Comparison of ENCODE assay signal across 8 cellular contexts in genomic region chr19:14555918-14556661, GRCh38. TPM values are rescaled to one million over a fixed set of nuclear protein-coding genes. Genes with fewer than 3 reads are reported as not detected.
DNase-seq lines count a peak whose midpoint lies in the region; ATAC-seq, FAIRE-seq and TF ChIP-seq lines count a peak whose summit lies in the region.

No MANE protein-coding gene starts in this region.

- peak; percentile 5 for FAIRE-seq in GM12892 (lab: Jason Lieb, UNC)

- ATAC-seq in psoas muscle (no peak), GM21619 (IDR thresholded peaks at IDR 0.05; ENCODE audit: unreplicated experiment) (no peak)

- no peak for TF ChIP-seq POLR2A in GM12892 (IDR thresholded peaks at IDR 0.05; ENCODE audit: low read depth, low read length)

- peak overlapping the region; percentile 10 for H3K27ac Mint-ChIP-seq in dendritic cell treated with granulocyte-macrophage colony-stimulating factor and Interleukin-4, amounts not matched to agents 40 ng/mL and 50 ng/mL, for 4 days

- peaks cover 56% of the 10 kb centered on the region for H3K36me3 Mint-ChIP-seq in dendritic cell treated with granulocyte-macrophage colony-stimulating factor and Interleukin-4, amounts not matched to agents 40 ng/mL and 50 ng/mL, for 4 days (ENCODE audit: low read depth)

- no peaks in the 10 kb centered on the region for H3K9me2 ChIP-seq in OCI-LY7 (ENCODE audit: insufficient read depth, low read length)

- H3K36me3 ChIP-seq in OCI-LY7 (ENCODE audit: insufficient read depth, low read length) = peaks cover 4% of the 10 kb centered on the region; the same call in 1 of the 2 replicates
- peaks cover 0 to 10% of the 10 kb centered on the region in 2 donors for H3K36me3 ChIP-seq in psoas muscle (ENCODE audit: insufficient read depth in 1 of 2, low read depth in 1 of 2)

- no peaks in the 10 kb centered on the region for H3K27me3 Mint-ChIP-seq in dendritic cell treated with granulocyte-macrophage colony-stimulating factor and Interleukin-4, amounts not matched to agents 40 ng/mL and 50 ng/mL, for 4 days

- DNase-seq in GM12892 (ENCODE audit: insufficient read length) = no peak
- no peak for DNase-seq in OCI-LY7 (ENCODE audit: low spot score)
- DNase-seq in psoas muscle = no peak
- DNase-seq in NCI-H82 (lab: John Stamatoyannopoulos, UW) = no peak
- no peak for DNase-seq in NCI-H524 (lab: John Stamatoyannopoulos, UW)
- DNase-seq in germinal center (ENCODE audit: low spot score) = no peak

- 73 to 87% (median 80%) methylated on average over 12 of the region's 12 CpGs for WGBS in psoas muscle, 3 donors

- POLR2A ChIA-PET in OCI-LY7 (lab: Charles Lee) = interaction anchor here (1.3 kb wide), 1 partner anchor 133 kb away, joined by 3 read pairs; no protein-coding TSS in a partner anchor

- H3K9me3 ChIP-seq in OCI-LY7 (ENCODE audit: low read length) (no peaks in the 10 kb centered on the region), psoas muscle (no peaks in the 10 kb centered on the region)

- H3K4me3 Mint-ChIP-seq in dendritic cell treated with granulocyte-macrophage colony-stimulating factor and Interleukin-4, amounts not matched to agents 40 ng/mL and 50 ng/mL, for 4 days = no peak overlapping the region

- H3K4me2 ChIP-seq in OCI-LY7 (ENCODE audit: low read length) = peak overlapping the region; percentile 33; the same call in 1 of the 2 replicates

- H3K27ac ChIP-seq in OCI-LY7 (ENCODE audit: low read depth, low read length, poor library complexity, severe bottlenecking) = no peak overlapping the region
- peak overlapping the region; percentile 96 for H3K27ac ChIP-seq in psoas muscle

- TF ChIP-seq CTCF in OCI-LY7 (conservative IDR thresholded peaks at IDR 0.05; ENCODE audit: low read length) (no peak), psoas muscle (IDR thresholded peaks at IDR 0.05) (no peak)

- H3K4me1 ChIP-seq in OCI-LY7 (ENCODE audit: insufficient read depth, low read length, poor library complexity, severe bottlenecking) (peaks cover 39% of the 10 kb centered on the region), psoas muscle (peaks cover 57% of the 10 kb centered on the region)

- no peaks in the 10 kb centered on the region for H3K27me3 ChIP-seq in psoas muscle (ENCODE audit: insufficient read depth in 3 of 3, low read length in 2 of 3)

- H3K79me2 ChIP-seq in OCI-LY7 (ENCODE audit: insufficient read depth, low read depth, low read length) = peaks cover 12% of the 10 kb centered on the region; the same call in 1 of the 2 replicates

- no TSS peak for BruUV-seq in OCI-LY7 (replicated peaks; lab: Mats Ljungman, UMichigan)

- H3K4me3 ChIP-seq in OCI-LY7 (ENCODE audit: low read depth, low read length, poor library complexity, severe bottlenecking) (no peak overlapping the region), psoas muscle (peak overlapping the region; percentile 33)

- CTCF ChIA-PET in OCI-LY7 (lab: Charles Lee; ENCODE audit: unreplicated experiment) = interaction anchor here (1.2 kb wide), 1 partner anchor 130 kb away, joined by 3 read pairs; no protein-coding TSS in a partner anchor

- intact Hi-C loops in OCI-LY7 (cut with micrococcal nuclease; ENCODE audit: unreplicated experiment) (loop anchor here (5.0 kb wide), 1 partner anchor 39 kb away; the partner anchor contains the start of gene DNAJB1), psoas muscle (cut with DNase I) (no loop called here)
- intact Hi-C loops in dendritic cell treated with granulocyte-macrophage colony-stimulating factor and Interleukin-4, amounts not matched to agents 40 ng/mL and 50 ng/mL, for 4 days (cut with micrococcal nuclease) = no loop called here

- H3K9me3 Mint-ChIP-seq in dendritic cell treated with granulocyte-macrophage colony-stimulating factor and Interleukin-4, amounts not matched to agents 40 ng/mL and 50 ng/mL, for 4 days = no peaks in the 10 kb centered on the region

- H3K4me1 Mint-ChIP-seq in dendritic cell treated with granulocyte-macrophage colony-stimulating factor and Interleukin-4, amounts not matched to agents 40 ng/mL and 50 ng/mL, for 4 days (ENCODE audit: low read depth) = peaks cover 53% of the 10 kb centered on the region

- no peaks in the 10 kb centered on the region for H4K20me1 ChIP-seq in OCI-LY7 (ENCODE audit: insufficient read depth, low read length)

- no peak overlapping the region for H2AFZ ChIP-seq in OCI-LY7 (ENCODE audit: low read length)

RNA-seq across cellular contexts. Expression of gene NDUFB7, which starts 15.8 kb away (rescaled TPM):
- 95.4 TPM for polyA plus RNA-seq in GM12892 (2012; ENCODE audit: missing spikeins)
- total RNA-seq in OCI-LY7 (2014; rRNA removed; shearing (Covaris generic)) = 282 and 301 TPM in 2 replicates
- total RNA-seq in OCI-LY7 (2022) (137 and 141 TPM in 2 replicates), psoas muscle (100 to 1,000 TPM; 216 to 306 (median 287) TPM)
- polyA plus RNA-seq in psoas muscle = 100 to 1,000 TPM; 488 to 805 (median 716) TPM

RNA-seq across cellular contexts. Expression of gene TECR, which starts 26.7 kb away (rescaled TPM):
- 29.1 TPM for polyA plus RNA-seq in GM12892 (2012; ENCODE audit: missing spikeins)
- 52.3 and 81.4 TPM in 2 replicates for total RNA-seq in OCI-LY7 (2014; rRNA removed; shearing (Covaris generic))
- total RNA-seq in OCI-LY7 (2022) (128 and 130 TPM in 2 replicates), psoas muscle (100 to 1,000 TPM; 111 to 209 (median 158) TPM)
- polyA plus RNA-seq in psoas muscle = 100 to 1,000 TPM in 2 of 3 donors, 10 to 100 TPM in 1; 77.8 to 145 (median 136) TPM

RNA-seq across cellular contexts. Expression of gene CLEC17A, which starts 26.8 kb away (rescaled TPM):
- polyA plus RNA-seq in GM12892 (2012; ENCODE audit: missing spikeins) = 67.4 TPM
- 45.7 and 51.1 TPM in 2 replicates for total RNA-seq in OCI-LY7 (2014; rRNA removed; shearing (Covaris generic))
- total RNA-seq in OCI-LY7 (2022) (22.5 and 27.4 TPM in 2 replicates), psoas muscle (not detected)
- under 1 TPM in 2 of 3 donors, not detected in 1; 0.03 to 0.04 TPM for polyA plus RNA-seq in psoas muscle

RNA-seq across cellular contexts. Expression of gene DNAJB1, which starts 37.9 kb away (rescaled TPM):
- polyA plus RNA-seq in GM12892 (2012; ENCODE audit: missing spikeins) = 23.8 TPM
- total RNA-seq in OCI-LY7 (2014; rRNA removed; shearing (Covaris generic)) = 62.9 and 76.7 TPM in 2 replicates
- total RNA-seq in OCI-LY7 (2022) (51.7 and 63.7 TPM in 2 replicates), psoas muscle (100 to 1,000 TPM in 1 of 4 donors, 10 to 100 TPM in 3; 32.6 to 105 (median 42.6) TPM)
- polyA plus RNA-seq in psoas muscle = 10 to 100 TPM; 20.8 to 32.0 (median 24.4) TPM

Comparison
In these comparisons a context has a peak if more than half of its experiments do, and no peak if none do; other contexts are left out.
1. RNA of gene CLEC17A, which starts 26.8 kb away (total RNA-seq): 22.5 to 51.1 TPM in OCI-LY7; not detected in psoas muscle; every median in the first group is over 10 times any median in the second.